In the genomic region with DNA sequence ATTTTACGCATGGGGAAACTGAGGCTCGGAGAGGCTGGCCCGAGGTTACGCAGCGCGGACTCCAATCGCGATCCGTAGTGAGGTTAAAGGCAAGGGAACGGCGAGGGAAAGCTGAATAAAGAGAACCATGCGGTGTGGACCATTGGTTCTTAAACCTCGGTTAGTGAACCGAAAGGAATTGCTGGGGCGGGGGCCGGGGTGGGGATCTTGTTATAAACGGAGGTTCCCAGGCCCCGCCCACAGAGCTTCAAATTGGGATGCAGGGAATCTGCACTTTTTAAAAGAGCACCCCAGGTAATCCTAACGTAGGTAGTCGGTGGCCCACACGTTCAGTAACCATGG, we compare ENCODE assay signal across 9 cellular contexts. TPM values are rescaled to one million over a fixed set of nuclear protein-coding genes. Genes with fewer than 3 reads are reported as not detected.
DNase-seq lines count a peak whose midpoint lies in the region; ATAC-seq, FAIRE-seq and TF ChIP-seq lines count a peak whose summit lies in the region.
"Had no signal": no experiment of that assay in that cellular context is flagged by ENCODE, and none has a peak within 500 bp of the region (broad histone marks: within the 10 kb centered on the region; RNA-seq: fewer than 3 reads in every experiment).

No MANE protein-coding gene starts in this region.

- H3K4me3 Mint-ChIP-seq in T-helper 2 cell treated with Interferon-gamma antibody and Interleukin-4, amounts not matched to agents 5 μg/mL and 100 μg/mL, for 36 hours = peak overlapping the region; percentile 90

- intact Hi-C loops in pancreas (cut with DNase I) = loop anchor here in 2 of 3 donors (10.0 kb wide), 2 partner anchors 96 to 166 kb away; partner anchors contain the start of gene GPRC5B (in 2 of the 2)

- H3K27me3 ChIP-seq in pancreas = no peaks in the 10 kb centered on the region

- H3K4me1 ChIP-seq in pancreas = peaks cover 6 to 23% (median 12%) of the 10 kb centered on the region in 3 donors

- FAIRE-seq in pancreas (lab: Jason Lieb, UNC) = no peak
- FAIRE-seq: G401.6 had no signal

- H3K27ac Mint-ChIP-seq in T-helper 2 cell treated with Interferon-gamma antibody and Interleukin-4, amounts not matched to agents 5 μg/mL and 100 μg/mL, for 36 hours = no peak overlapping the region

- peak overlapping the region; percentile 61 for H3K27ac ChIP-seq in epithelial cell of prostate
- peak overlapping the region in 2 of 4 donors; percentile 66 to 76 for H3K27ac ChIP-seq in pancreas

- no peaks in the 10 kb centered on the region for H3K9me3 Mint-ChIP-seq in T-helper 2 cell treated with Interferon-gamma antibody and Interleukin-4, amounts not matched to agents 5 μg/mL and 100 μg/mL, for 36 hours

- peaks cover 10% of the 10 kb centered on the region for H3K36me3 Mint-ChIP-seq in T-helper 2 cell treated with Interferon-gamma antibody and Interleukin-4, amounts not matched to agents 5 μg/mL and 100 μg/mL, for 36 hours (ENCODE audit: low read depth)

- WGBS in pancreas, 2 donors = 0 to 1% methylated on average over 21 of the region's 21 CpGs

- H3K36me3 ChIP-seq in pancreas = peaks cover 0 to 4% (median 0%) of the 10 kb centered on the region in 3 donors

- peak overlapping the region; percentile 97 to 100 (median 100) for H3K4me3 ChIP-seq in pancreas

- no peak for TF ChIP-seq CTCF in pancreas (IDR thresholded peaks at IDR 0.05)

- no peaks in the 10 kb centered on the region for H3K27me3 Mint-ChIP-seq in T-helper 2 cell treated with Interferon-gamma antibody and Interleukin-4, amounts not matched to agents 5 μg/mL and 100 μg/mL, for 36 hours (ENCODE audit: low read depth)

- no peak for DNase-seq in T-helper 2 cell treated with Interferon-gamma antibody and Interleukin-4, amounts not matched to agents 5 μg/mL and 100 μg/mL, for 36 hours (ENCODE audit: low spot score)
- no peak for DNase-seq in T-helper 2 cell
- peak; percentile 32 for DNase-seq in OCI-M1 (lab: John Stamatoyannopoulos, UW)
- no peak for DNase-seq in epithelial cell of prostate (ENCODE audit: low read depth, low spot score)
- peak in 1 of 6 donors; percentile 25 for DNase-seq in pancreas
- DNase-seq in OCI-M2 (lab: John Stamatoyannopoulos, UW; ENCODE audit: unreplicated experiment) = no peak
- DNase-seq in inferior parietal cortex (ENCODE audit: extremely low spot score) = no peak
- no peak for DNase-seq in epidermal melanocyte (ENCODE audit: insufficient read length, low spot score)

- peak in 3 of 4 donors; percentile 4 to 28 (median 16) for ATAC-seq in pancreas

- no peaks in the 10 kb centered on the region for H3K9me3 ChIP-seq in pancreas

- H3K4me1 Mint-ChIP-seq in T-helper 2 cell treated with Interferon-gamma antibody and Interleukin-4, amounts not matched to agents 5 μg/mL and 100 μg/mL, for 36 hours (ENCODE audit: low read depth) = peaks cover 26% of the 10 kb centered on the region

RNA-seq across cellular contexts. Expression of gene IQCK, which starts 0.5 kb away (rescaled TPM):
- total RNA-seq in pancreas = 10 to 100 TPM in 4 of 6 donors, 1 to 10 TPM in 2; 6.7 to 15.5 (median 10.4) TPM
- 10 to 100 TPM; 15.1 TPM for polyA plus RNA-seq in pancreas

RNA-seq across cellular contexts. Expression of gene KNOP1, which starts 0.6 kb away (rescaled TPM):
- total RNA-seq in pancreas = 10 to 100 TPM in 2 of 6 donors, 1 to 10 TPM in 4; 4.4 to 13.9 (median 7.4) TPM
- polyA plus RNA-seq in pancreas = 10 to 100 TPM in 1 of 2 donors, 1 to 10 TPM in 1; 8.7 to 12.5 TPM
